In genomic region chr4:1170805-1171305, GRCh38 we compare ENCODE assay signal across 1 cellular context.
TF ChIP-seq lines count a peak whose summit lies in the region.

No MANE protein-coding gene starts in this region.

TF ChIP-seq in HepG2, 621 proteins besides CTCF, POLR2A, EP300 and RAD21:
- peak; percentile 58; the same call in 1 of the 2 replicates for TF ChIP-seq ZBTB33 (CRISPR knock-in tag; IDR thresholded peaks at IDR 0.05)
- TF ChIP-seq RBFOX2 (IDR thresholded peaks at IDR 0.05; ENCODE audit: low read depth, low read length): peak; percentile 48
- TF ChIP-seq SP5 (CRISPR knock-in tag; IDR thresholded peaks at IDR 0.05; ENCODE audit: borderline replicate concordance, low read depth): no peak
